In the genomic region with DNA sequence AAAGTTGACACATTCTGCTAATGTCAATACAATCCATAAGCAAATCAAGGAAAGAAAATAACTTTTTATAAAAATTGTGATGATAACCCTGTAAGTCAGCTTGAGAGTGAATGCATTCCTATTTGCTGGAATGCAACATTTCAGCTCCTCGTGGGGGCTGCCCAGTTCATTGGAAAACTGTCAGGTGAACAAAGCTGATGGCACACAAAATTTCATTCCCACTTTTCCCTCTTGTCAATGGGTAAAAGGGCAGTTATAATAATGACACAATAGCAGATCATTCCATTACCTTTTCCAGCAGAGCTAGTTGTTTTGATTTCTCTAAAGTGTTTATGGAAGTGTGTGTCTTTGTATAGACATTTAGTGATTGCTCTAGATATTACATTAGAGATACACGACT, we compare ENCODE assay signal across 30 cellular contexts.
"Had no signal": no experiment of that assay in that cellular context is flagged by ENCODE, and none has a peak within 500 bp of the region (broad histone marks: within the 10 kb centered on the region; RNA-seq: fewer than 3 reads in every experiment).

No MANE protein-coding gene starts in this region.

- H3K27me3 ChIP-seq: adrenal gland, ascending aorta, body of pancreas, brain microvascular endothelial cell, breast epithelium, cardiac muscle cell had no signal

- H3K27ac ChIP-seq: adrenal gland, ascending aorta, body of pancreas, brain microvascular endothelial cell, breast epithelium, cardiac muscle cell had no signal

- H3K9me3 ChIP-seq: adrenal gland, ascending aorta, body of pancreas, breast epithelium had no signal

- H3K4me3 ChIP-seq: adrenal gland, ascending aorta, body of pancreas, breast epithelium, cardiac muscle cell had no signal

- H3K4me1 ChIP-seq: adrenal gland, ascending aorta, body of pancreas, breast epithelium had no signal

- DNase-seq: activated effector memory CD4-positive, alpha-beta T cell treated with anti-CD3 and anti-CD28 coated beads, Interleukin-2, amount 50 U/mL, for 16 hours; activated effector memory CD4-positive, alpha-beta T cell treated with Interleukin-2 at 50 U/mL for 16 hours; activated gamma-delta T cell; activated gamma-delta T cell treated with Interleukin-2 at 50 U/mL for 16 hours; activated naive CD4-positive, alpha-beta T cell; activated naive CD4-positive, alpha-beta T cell treated with anti-CD3 and anti-CD28 coated beads for 36 hours; activated naive CD4-positive, alpha-beta T cell treated with anti-CD3 and anti-CD28 coated beads, Interleukin-2, amount 10 ng/mL, durations not matched to agents 7 days and 5 days; activated naive CD4-positive, alpha-beta T cell treated with anti-CD3 and anti-CD28 coated beads, Interleukin-2, amount 50 U/mL, for 16 hours; activated naive CD4-positive, alpha-beta T cell treated with Interleukin-2 at 50 U/mL for 16 hours; activated naive CD8-positive, alpha-beta T cell treated with anti-CD3 and anti-CD28 coated beads for 36 hours; activated naive CD8-positive, alpha-beta T cell treated with anti-CD3 and anti-CD28 coated beads, Interleukin-2, amount 10 ng/mL, durations not matched to agents 7 days and 5 days; activated naive CD8-positive, alpha-beta T cell treated with anti-CD3 and anti-CD28 coated beads, Interleukin-2, amount 50 U/mL, for 24 hours; activated T-cell treated with anti-CD3 and anti-CD28 coated beads, Interleukin-2, amount 50 U/mL, for 1 hour; activated T-cell treated with anti-CD3 and anti-CD28 coated beads, Interleukin-2, amount 50 U/mL, for 24 hours; activated T-cell treated with anti-CD3 and anti-CD28 coated beads, Interleukin-2, amount 50 U/mL, for 4 hours; activated T-cell treated with anti-CD3 and anti-CD28 coated beads, Interleukin-2, amount 50 U/mL, for 48 hours; activated T-cell treated with anti-CD3 and anti-CD28 coated beads, Interleukin-2, amount 50 U/mL, for 72 hours; adrenal gland; amniotic stem cell; amygdala; anterior cingulate cortex; aorta; body of pancreas; brain microvascular endothelial cell; caudate nucleus; central memory CD4-positive, alpha-beta T cell; cerebellar nuclear complex had no signal

- H3K36me3 ChIP-seq: adrenal gland, ascending aorta, brain microvascular endothelial cell, breast epithelium, cardiac muscle cell had no signal
